ENCODE assay signal across 8 cellular contexts in the genomic region with DNA sequence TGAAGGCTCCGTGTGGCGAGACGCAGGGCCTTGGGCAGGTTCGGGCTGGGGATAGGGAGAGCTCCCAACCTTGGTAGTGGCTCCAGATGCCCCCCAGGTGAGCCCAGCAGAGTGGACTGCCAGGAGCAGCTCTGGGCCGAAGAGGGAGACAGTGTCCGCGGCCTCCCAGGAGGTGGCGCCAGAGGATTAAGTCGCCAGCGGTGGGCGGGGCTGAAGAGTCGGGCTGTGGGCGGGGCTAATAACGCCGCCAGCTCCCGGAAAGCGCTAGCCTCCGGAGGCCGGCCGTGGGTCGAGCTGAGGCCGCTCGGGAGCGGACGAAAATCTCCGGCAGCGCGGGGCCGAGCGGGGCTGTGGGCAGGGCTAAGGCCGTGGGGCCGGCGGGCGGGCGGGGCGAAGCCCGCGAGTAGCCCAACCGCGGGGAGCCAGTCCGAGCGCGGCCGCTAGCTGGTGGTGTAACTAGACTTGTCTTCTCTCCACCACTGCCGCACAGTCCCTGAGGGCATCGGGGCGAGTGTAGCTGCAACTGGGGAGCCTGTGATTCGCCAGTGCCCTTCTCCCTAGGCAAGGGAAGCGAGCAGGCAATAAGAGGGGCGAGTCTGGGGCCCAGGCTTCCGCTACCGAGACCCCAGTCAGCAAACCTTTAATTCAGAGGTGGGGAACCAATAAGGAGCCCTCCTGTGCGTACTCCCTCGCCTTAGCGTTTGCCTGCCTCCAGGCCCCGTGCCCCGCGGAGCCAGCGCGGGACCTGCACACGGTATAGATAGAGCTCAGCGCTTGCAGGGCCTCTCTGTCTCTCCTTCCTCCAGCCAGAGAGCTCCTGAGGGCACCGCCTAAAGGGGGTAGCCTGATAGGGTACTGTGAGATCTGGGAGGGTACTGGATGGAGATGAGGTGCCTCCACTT. TPM values are rescaled to one million over a fixed set of nuclear protein-coding genes. Genes with fewer than 3 reads are reported as not detected.
DNase-seq lines count a peak whose midpoint lies in the region; ATAC-seq and TF ChIP-seq lines count a peak whose summit lies in the region.

No MANE protein-coding gene starts in this region.

- peaks cover 0 to 4% of the 10 kb centered on the region in 2 donors for H3K4me1 ChIP-seq in uterus

- peaks cover 8% of the 10 kb centered on the region for H3K4me1 Mint-ChIP-seq in T-helper 17 cell

- H3K4me3 Mint-ChIP-seq in T-helper 17 cell, result peak overlapping the region; percentile 85

- peak in 1 of 2 donors; percentile 56 for TF ChIP-seq POLR2A in uterus (IDR thresholded peaks at IDR 0.05)

- H3K27ac Mint-ChIP-seq in T-helper 17 cell, result no peak overlapping the region

- TF ChIP-seq CTCF in uterus (IDR thresholded peaks at IDR 0.05), result peak; percentile 90 to 97 (median 96)

- peak; percentile 29 for DNase-seq in NCI-H1694 treated with DMSO at 0.1 percent for 48 hours (lab: John Stamatoyannopoulos, UW)
- peak; percentile 87 to 95 (median 90) for DNase-seq in T-helper 17 cell
- peak; percentile 97 for DNase-seq in left ventricle myocardium superior
- peak; percentile 77 for DNase-seq in pulmonary artery endothelial cell (ENCODE audit: low read depth, low spot score)
- DNase-seq in uterus, result peak; percentile 94 to 95

- peak overlapping the region; percentile 34 to 52 for H3K4me3 ChIP-seq in uterus

- ATAC-seq in GM18499 (IDR thresholded peaks at IDR 0.05; ENCODE audit: insufficient read depth, unreplicated experiment) (peak; percentile 46), HG02938 (IDR thresholded peaks at IDR 0.05; ENCODE audit: unreplicated experiment) (peak; percentile 81), T-helper 17 cell (peak; percentile 97), left ventricle myocardium superior (peak; percentile 97)

- intact Hi-C loops in left ventricle myocardium superior (cut with micrococcal nuclease), result loop anchor here (5.0 kb wide), 1 partner anchor 132 kb away; a partner anchor contains a TSS
- intact Hi-C loops in uterus (cut with DNase I; ENCODE audit: low total_unique reads), result loop anchor here (5.0 kb wide), 1 partner anchor 127 kb away; no protein-coding TSS in a partner anchor

- H3K27me3 Mint-ChIP-seq in T-helper 17 cell, result peaks cover 4% of the 10 kb centered on the region

- no peaks in the 10 kb centered on the region for H3K36me3 ChIP-seq in uterus

- no peaks in the 10 kb centered on the region for H3K27me3 ChIP-seq in uterus

- no peaks in the 10 kb centered on the region for H3K9me3 ChIP-seq in T-helper 17 cell (ENCODE audit: control insufficient read depth, low read length, poor library complexity, severe bottlenecking)
- no peaks in the 10 kb centered on the region for H3K9me3 ChIP-seq in uterus

- H3K36me3 Mint-ChIP-seq in T-helper 17 cell (ENCODE audit: low read depth), result no peaks in the 10 kb centered on the region

- H3K27ac ChIP-seq in angular gyrus (ENCODE audit: low read depth, low read length) (peak overlapping the region; percentile 78), uterus (peak overlapping the region; percentile 84 to 87)

RNA-seq across cellular contexts. Expression of a gene that starts 14.4 kb away (rescaled TPM):
- total RNA-seq in T-helper 17 cell, result under 1 TPM; 0.12 to 0.29 TPM
- total RNA-seq in left ventricle myocardium superior, result 0.30 TPM
- total RNA-seq in pulmonary artery endothelial cell, result under 0.01 TPM in 2 replicates
- under 1 TPM; 0.29 to 0.95 (median 0.60) TPM for total RNA-seq in uterus

Comparison
In these comparisons a context has a peak if more than half of its experiments do, and no peak if none do; other contexts are left out.
1. Peak in every context shown above with its lines: DNase-seq, ATAC-seq, H3K4me3 ChIP-seq and H3K27ac ChIP-seq.
2. ATAC-seq: peak in every context shown above with its lines; median percentile 97 in T-helper 17 cell; 97 in left ventricle myocardium superior; 81 in HG02938; 46 in GM18499.
3. DNase-seq: peak in every context shown above with its lines; median percentile 97 in left ventricle myocardium superior; 94 in uterus; 90 in T-helper 17 cell; 77 in pulmonary artery endothelial cell; 29 in NCI-H1694 treated with DMSO at 0.1 percent for 48 hours.